ENCODE assay signal across 10 cellular contexts in genomic region chr16:457732-458400, GRCh38. TPM values are rescaled to one million over a fixed set of nuclear protein-coding genes. Genes with fewer than 3 reads are reported as not detected.
DNase-seq lines count a peak whose midpoint lies in the region; ATAC-seq, FAIRE-seq and TF ChIP-seq lines count a peak whose summit lies in the region.
"Had no signal": no experiment of that assay in that cellular context is flagged by ENCODE, and none has a peak within 500 bp of the region (broad histone marks: within the 10 kb centered on the region; RNA-seq: fewer than 3 reads in every experiment).

No MANE protein-coding gene starts in this region.

- 69% methylated on average over 14 of the region's 14 CpGs for WGBS in A549 (ENCODE audit: missing lambda C conversion rate)
- WGBS in ovary, 3 donors, result 58 to 70% (median 63%) methylated on average over 11 to 14 of the region's 14 CpGs

- DNase-seq in A549 (ENCODE audit: low read depth in 1 of 2, low spot score in 1 of 2) (peak in 1 of 2 experiments; percentile 57), SJCRH30 (peak; percentile 60 to 66), Right ventricle myocardium superior (no peak), ovary (peak in 4 of 5 donors; percentile 41 to 70 (median 60)), NCI-H345 (lab: John Stamatoyannopoulos, UW) (no peak), DMS153 treated with DMSO at 0.1 percent for 48 hours (lab: John Stamatoyannopoulos, UW; ENCODE audit: unreplicated experiment) (no peak), urothelium cell line (ENCODE audit: low spot score) (no peak)
- DNase-seq in stimulated activated CD4-positive, alpha-beta T cell treated with anti-CD3 and anti-CD28 coated beads, Interleukin-12 subunit alpha, Interleukin-12 subunit beta, amount 100 ng/mL, for 4 hours, result no peak
- DNase-seq: NK-92 treated with Interleukin-12 subunit alpha and Interleukin-12 subunit beta, amount 100 ng/mL, for 24 hours had no signal

- CTCF ChIA-PET in A549 (lab: Yijun Ruan, JAX), result no interaction called here

- ATAC-seq in A549 (peak; percentile 71 to 77), Right ventricle myocardium superior (ENCODE audit: poor library complexity) (peak; percentile 35)
- ATAC-seq: activated CD4-positive, CD25-positive, alpha-beta regulatory T cell treated with anti-CD3 and anti-CD28 coated beads, Interleukin-2, amount 50 U/mL, for 24 hours had no signal

- TF ChIP-seq EP300 in A549 (IDR thresholded peaks at IDR 0.05) (no peak), ovary (IDR thresholded peaks at IDR 0.05) (no peak)

- no peaks in the 10 kb centered on the region for H3K9me3 ChIP-seq in A549
- H3K9me3 ChIP-seq in SJCRH30 (replicated peaks), result no peaks in the 10 kb centered on the region
- no peaks in the 10 kb centered on the region for H3K9me3 ChIP-seq in ovary

- intact Hi-C loops in Right ventricle myocardium superior (cut with DNase I) (no loop called here), ovary (cut with DNase I) (no loop called here)

- no peak overlapping the region for H3K4me3 ChIP-seq in A549
- no peak overlapping the region for H3K4me3 ChIP-seq in SJCRH30
- H3K4me3 ChIP-seq in ovary, result no peak overlapping the region

- peak overlapping the region; percentile 44 for H3K4me2 ChIP-seq in A549

- no peak for TF ChIP-seq RAD21 in A549 (conservative IDR thresholded peaks at IDR 0.05 in 1 of 2, IDR thresholded peaks at IDR 0.05 in 1 of 2)

- H3K4me1 ChIP-seq in A549, result peaks cover 28% of the 10 kb centered on the region
- peaks cover 13% of the 10 kb centered on the region for H3K4me1 ChIP-seq in SJCRH30
- peaks cover 13% of the 10 kb centered on the region for H3K4me1 ChIP-seq in ovary (ENCODE audit: insufficient read depth)

- TF ChIP-seq CTCF in A549 (IDR thresholded peaks at IDR 0.05) (no peak), ovary (IDR thresholded peaks at IDR 0.05) (no peak)

- FAIRE-seq in A549 (lab: Jason Lieb, UNC) (no peak), urothelium cell line (lab: Jason Lieb, UNC) (no peak)

- peaks cover 1% of the 10 kb centered on the region; the same call in 1 of the 2 replicates for H3K36me3 ChIP-seq in SJCRH30
- no peaks in the 10 kb centered on the region for H3K36me3 ChIP-seq in ovary

- POLR2A ChIA-PET in A549 (lab: Yijun Ruan, JAX), result no interaction called here

- no peak for TF ChIP-seq POLR2A in A549 (IDR thresholded peaks at IDR 0.05; ENCODE audit: low read length)
- TF ChIP-seq POLR2A in ovary (IDR thresholded peaks at IDR 0.05), result no peak

- H3K27me3 ChIP-seq in SJCRH30 (no peaks in the 10 kb centered on the region), ovary (no peaks in the 10 kb centered on the region)

- H3K27ac ChIP-seq in A549 (peak overlapping the region; percentile 60 to 73; a peak in 5 of 6 replicates), SJCRH30 (peak overlapping the region; percentile 15; the same call in 1 of the 2 replicates), ovary (peak overlapping the region; percentile 47 to 58)

TF ChIP-seq in A549, 52 proteins besides CTCF, POLR2A, EP300 and RAD21:
- no peak for TF ChIP-seq ELK1 (IDR thresholded peaks at IDR 0.05; ENCODE audit: low read depth, low read length)
- TF ChIP-seq RNF2 (IDR thresholded peaks at IDR 0.05; ENCODE audit: borderline replicate concordance, low read depth), result no peak
- no peak for TF ChIP-seq HEYL (CRISPR knock-in tag; IDR thresholded peaks at IDR 0.05)
- TF ChIP-seq SMC3 (IDR thresholded peaks at IDR 0.05), result no peak
- TF ChIP-seq TFCP2L1 (CRISPR knock-in tag; IDR thresholded peaks at IDR 0.05), result no peak
- TF ChIP-seq CHD4 (IDR thresholded peaks at IDR 0.05; ENCODE audit: borderline replicate concordance), result no peak
- no peak for TF ChIP-seq HOXA7 (CRISPR knock-in tag; IDR thresholded peaks at IDR 0.05)
- TF ChIP-seq NPAS2 (CRISPR knock-in tag; IDR thresholded peaks at IDR 0.05; ENCODE audit: borderline replicate concordance), result no peak
- TF ChIP-seq GATA3 (IDR thresholded peaks at IDR 0.05; ENCODE audit: borderline replicate concordance), result no peak
- no peak for TF ChIP-seq KDM1A (IDR thresholded peaks at IDR 0.05; ENCODE audit: low read depth)
- TF ChIP-seq POLR2AphosphoS2 (conservative IDR thresholded peaks at IDR 0.05; ENCODE audit: low read length), result no peak
- no peak for TF ChIP-seq MAFK (IDR thresholded peaks at IDR 0.05; ENCODE audit: partially characterized antibody)
- TF ChIP-seq RFX5 (IDR thresholded peaks at IDR 0.05), result no peak
TF ChIP-seq in A549: peak in this region for 0.

RNA-seq across cellular contexts. Expression of gene RAB11FIP3, which starts 32.4 kb away (rescaled TPM):
- polyA plus RNA-seq in A549 (2011; rRNA removed), result 6.7 and 9.7 TPM in 2 replicates
- 17.3 and 21.6 TPM in 2 replicates for polyA plus RNA-seq in A549 (2012; cell fraction: cytosol; rRNA removed)
- 51.0 and 56.1 TPM in 2 replicates for polyA plus RNA-seq in A549 (2012; cell fraction: nucleus; rRNA removed)
- polyA plus RNA-seq in A549 (2017; fragmentation: RNase III; extraction: RNeasy Plus Mini Kit Qiagen cat#74134 plus additional on column Dnase treatment), result 18.0 to 19.1 TPM (median 18.4 TPM) in 3 replicates
- polyA minus RNA-seq in A549 (2011; rRNA and poly(A)+ RNA removed), result 6.0 and 7.3 TPM in 2 replicates
- total RNA-seq in SJCRH30 (2014; rRNA removed; shearing (Covaris generic)), result 28.6 and 30.2 TPM in 2 replicates
- 25.4 TPM for total RNA-seq in Right ventricle myocardium superior
- total RNA-seq in ovary, result 10 to 100 TPM; 35.9 to 58.1 (median 38.1) TPM
- polyA plus RNA-seq in ovary, result 10 to 100 TPM; 18.0 to 40.1 TPM

RNA-seq across cellular contexts. Expression of gene DECR2, which starts 56.2 kb away (rescaled TPM):
- polyA plus RNA-seq in A549 (2011; rRNA removed) (15.5 and 17.9 TPM in 2 replicates), A549 (2017; fragmentation: RNase III; extraction: RNeasy Plus Mini Kit Qiagen cat#74134 plus additional on column Dnase treatment) (31.0 to 38.0 TPM (median 34.2 TPM) in 3 replicates), ovary (10 to 100 TPM in 1 of 2 donors, 1 to 10 TPM in 1; 2.1 to 13.0 TPM)
- 40.9 and 56.0 TPM in 2 replicates for polyA plus RNA-seq in A549 (2012; cell fraction: cytosol; rRNA removed)
- 154 and 183 TPM in 2 replicates for polyA plus RNA-seq in A549 (2012; cell fraction: nucleus; rRNA removed)
- 12.0 and 14.1 TPM in 2 replicates for polyA minus RNA-seq in A549 (2011; rRNA and poly(A)+ RNA removed)
- 4.8 and 5.7 TPM in 2 replicates for total RNA-seq in SJCRH30 (2014; rRNA removed; shearing (Covaris generic))
- total RNA-seq in Right ventricle myocardium superior (9.1 TPM), ovary (10 to 100 TPM; 10.2 to 23.7 (median 15.1) TPM)

Comparison
In these comparisons a context has a peak if more than half of its experiments do, and no peak if none do; other contexts are left out.
1. DNase-seq: peak in SJCRH30 (2 of 2) and ovary (4 of 5); none in Right ventricle myocardium superior (single experiment), NCI-H345 (single experiment), stimulated activated CD4-positive, alpha-beta T cell treated with anti-CD3 and anti-CD28 coated beads, Interleukin-12 subunit alpha, Interleukin-12 subunit beta, amount 100 ng/mL, for 4 hours (single experiment), DMS153 treated with DMSO at 0.1 percent for 48 hours (single experiment) and urothelium cell line (single experiment).
2. H3K27ac ChIP-seq: peak in every context shown above with its lines; median percentile 66 in A549; 52 in ovary; 15 in SJCRH30.